11 cellular contexts compared by ENCODE assay signal in genomic region chr2:223093436-223093839, GRCh38. TPM values are rescaled to one million over a fixed set of nuclear protein-coding genes. Genes with fewer than 3 reads are reported as not detected.
A peak's percentile ranks its signal among the peaks of the same experiment; 100 is the strongest.
DNase-seq lines count a peak whose midpoint lies in the region; ATAC-seq, FAIRE-seq and TF ChIP-seq lines count a peak whose summit lies in the region.
"Had no signal": no experiment of that assay in that cellular context is flagged by ENCODE, and none has a peak within 500 bp of the region (broad histone marks: within the 10 kb centered on the region; RNA-seq: fewer than 3 reads in every experiment).

No MANE protein-coding gene starts in this region.

- H3K4me3 Mint-ChIP-seq in naive thymus-derived CD4-positive, alpha-beta T cell = no peak overlapping the region
- no peak overlapping the region for H3K4me3 Mint-ChIP-seq in activated T-helper 2 cell treated with anti-CD3 and anti-CD28 coated beads, Interferon-gamma antibody, Interleukin-2, Interleukin-4, amounts not matched to agents 10 μg/mL and 5 μg/mL and 100 μg/mL, durations not matched to agents 14 hours and 24 hours and 36 hours (ENCODE audit: low read depth)
- H3K4me3 Mint-ChIP-seq: activated T-cell treated with anti-CD3 and anti-CD28 coated beads, Interleukin-2, amount 50 U/mL, for 4 hours had no signal

- H3K9me3 ChIP-seq in keratinocyte (ENCODE audit: control insufficient read depth, low read depth, low read length) = no peaks in the 10 kb centered on the region
- H3K9me3 ChIP-seq in naive thymus-derived CD4-positive, alpha-beta T cell (ENCODE audit: control insufficient read depth in 2 of 3, low read length in 3 of 3) = no peaks in the 10 kb centered on the region
- no peaks in the 10 kb centered on the region for H3K9me3 ChIP-seq in upper lobe of right lung

- no peaks in the 10 kb centered on the region for H3K36me3 ChIP-seq in keratinocyte (ENCODE audit: control insufficient read depth in 2 of 2, extremely low read depth in 1 of 2, insufficient read depth in 2 of 2, low read length in 2 of 2)
- H3K36me3 ChIP-seq in naive thymus-derived CD4-positive, alpha-beta T cell (ENCODE audit: control insufficient read depth in 2 of 3, insufficient read depth in 3 of 3, low read length in 3 of 3) = no peaks in the 10 kb centered on the region
- H3K36me3 ChIP-seq in upper lobe of right lung = no peaks in the 10 kb centered on the region

- H3K4me3 ChIP-seq in astrocyte of the cerebellum (ENCODE audit: low read depth, low read length) (no peak overlapping the region), keratinocyte (ENCODE audit: control insufficient read depth in 2 of 3, extremely low read depth in 1 of 3, insufficient read depth in 2 of 3, low read depth in 1 of 3, low read length in 3 of 3) (no peak overlapping the region), upper lobe of right lung (no peak overlapping the region)
- no peak overlapping the region for H3K4me3 ChIP-seq in naive thymus-derived CD4-positive, alpha-beta T cell (ENCODE audit: low read length)

- in situ Hi-C loops in astrocyte of the cerebellum (cut with HindIII; ENCODE audit: low sequenced_read_pairs) = no loop called here

- intact Hi-C loops in naive thymus-derived CD4-positive, alpha-beta T cell (cut with micrococcal nuclease) = no loop called here
- intact Hi-C loops in upper lobe of right lung (cut with DNase I) = no loop called here
- intact Hi-C loops in activated T-helper 2 cell treated with anti-CD3 and anti-CD28 coated beads, Interferon-gamma antibody, Interleukin-2, Interleukin-4, amounts not matched to agents 10 μg/mL and 5 μg/mL and 100 μg/mL, durations not matched to agents 14 hours and 24 hours and 36 hours (cut with micrococcal nuclease) = no loop called here

- H3K27me3 Mint-ChIP-seq in naive thymus-derived CD4-positive, alpha-beta T cell = peaks cover 0 to 10% (median 0%) of the 10 kb centered on the region in 5 donors
- H3K27me3 Mint-ChIP-seq in activated T-helper 2 cell treated with anti-CD3 and anti-CD28 coated beads, Interferon-gamma antibody, Interleukin-2, Interleukin-4, amounts not matched to agents 10 μg/mL and 5 μg/mL and 100 μg/mL, durations not matched to agents 14 hours and 24 hours and 36 hours (ENCODE audit: low read depth) = no peaks in the 10 kb centered on the region

- TF ChIP-seq CTCF in astrocyte of the cerebellum (IDR thresholded peaks at IDR 0.05; ENCODE audit: low read depth, low read length, missing control alignments) = no peak
- TF ChIP-seq CTCF in keratinocyte (optimal IDR thresholded peaks at IDR 0.05 in 1 of 3, IDR thresholded peaks at IDR 0.05 in 1 of 3, conservative IDR thresholded peaks at IDR 0.05 in 1 of 3; ENCODE audit: extremely low read depth in 1 of 3, insufficient read depth in 2 of 3, low read length in 3 of 3) = no peak
- no peak for TF ChIP-seq CTCF in upper lobe of right lung (IDR thresholded peaks at IDR 0.05)

- H4K20me1 ChIP-seq in keratinocyte (ENCODE audit: control insufficient read depth, extremely low read depth, insufficient read depth, low read length) = no peaks in the 10 kb centered on the region

- ATAC-seq in naive thymus-derived CD4-positive, alpha-beta T cell = no peak
- no peak for ATAC-seq in upper lobe of right lung
- ATAC-seq: activated T-cell treated with anti-CD3 and anti-CD28 coated beads, Interleukin-2, amount 50 U/mL, for 4 hours had no signal

- DNase-seq in NCI-H1092 treated with DMSO at 0.1 percent for 48 hours (lab: John Stamatoyannopoulos, UW) (peak; percentile 12), NCI-H1092 (lab: John Stamatoyannopoulos, UW) (no peak), astrocyte of the cerebellum (ENCODE audit: low read depth) (peak; percentile 93), keratinocyte (ENCODE audit: low read depth, low spot score) (no peak), NCI-H345 treated with DMSO at 0.1 percent for 48 hours (lab: John Stamatoyannopoulos, UW; ENCODE audit: unreplicated experiment) (no peak), upper lobe of right lung (no peak)
- DNase-seq in naive thymus-derived CD4-positive, alpha-beta T cell = no peak
- DNase-seq in activated T-helper 2 cell treated with anti-CD3 and anti-CD28 coated beads, Interferon-gamma antibody, Interleukin-2, Interleukin-4, amounts not matched to agents 10 μg/mL and 5 μg/mL and 100 μg/mL, durations not matched to agents 14 hours and 24 hours and 36 hours (ENCODE audit: low spot score) = no peak
- DNase-seq: 8988T; activated T-cell treated with anti-CD3 and anti-CD28 coated beads, Interleukin-2, amount 50 U/mL, for 4 hours had no signal

- peak; percentile 90 for FAIRE-seq in keratinocyte (lab: Jason Lieb, UNC)

- POLR2A ChIA-PET in naive thymus-derived CD4-positive, alpha-beta T cell (lab: Charles Lee) = no interaction called here

- H3K9me3 Mint-ChIP-seq in naive thymus-derived CD4-positive, alpha-beta T cell = peaks cover 0 to 3% (median 0%) of the 10 kb centered on the region in 11 donors
- H3K9me3 Mint-ChIP-seq in activated T-helper 2 cell treated with anti-CD3 and anti-CD28 coated beads, Interferon-gamma antibody, Interleukin-2, Interleukin-4, amounts not matched to agents 10 μg/mL and 5 μg/mL and 100 μg/mL, durations not matched to agents 14 hours and 24 hours and 36 hours = no peaks in the 10 kb centered on the region
- H3K9me3 Mint-ChIP-seq: activated T-cell treated with anti-CD3 and anti-CD28 coated beads, Interleukin-2, amount 50 U/mL, for 4 hours had no signal

- CTCF ChIA-PET in naive thymus-derived CD4-positive, alpha-beta T cell (lab: Charles Lee) = no interaction called here

- no peaks in the 10 kb centered on the region for H3K27me3 ChIP-seq in keratinocyte (ENCODE audit: control insufficient read depth, extremely low read depth, insufficient read depth, low read length)
- no peaks in the 10 kb centered on the region for H3K27me3 ChIP-seq in naive thymus-derived CD4-positive, alpha-beta T cell (ENCODE audit: control insufficient read depth in 2 of 2, insufficient read depth in 2 of 2, low read length in 2 of 2)
- H3K27me3 ChIP-seq in upper lobe of right lung = no peaks in the 10 kb centered on the region

- H3K9ac ChIP-seq in keratinocyte (ENCODE audit: control insufficient read depth, extremely low read depth, insufficient read depth, low read length) = no peak overlapping the region

- H3K4me1 ChIP-seq in keratinocyte (ENCODE audit: control insufficient read depth, extremely low read depth, insufficient read depth, low read length) = peaks cover 14% of the 10 kb centered on the region
- no peaks in the 10 kb centered on the region for H3K4me1 ChIP-seq in naive thymus-derived CD4-positive, alpha-beta T cell (ENCODE audit: control insufficient read depth in 2 of 2, insufficient read depth in 2 of 2, low read length in 2 of 2)
- no peaks in the 10 kb centered on the region for H3K4me1 ChIP-seq in upper lobe of right lung

- peak overlapping the region; percentile 66 for H2AFZ ChIP-seq in keratinocyte (ENCODE audit: control insufficient read depth, low read length)

- H3K27ac ChIP-seq in keratinocyte (ENCODE audit: control insufficient read depth, insufficient read depth, low read length) = no peak overlapping the region
- no peak overlapping the region for H3K27ac ChIP-seq in naive thymus-derived CD4-positive, alpha-beta T cell (ENCODE audit: low read depth, low read length)
- H3K27ac ChIP-seq in upper lobe of right lung = no peak overlapping the region

- no peak overlapping the region for H3K27ac Mint-ChIP-seq in naive thymus-derived CD4-positive, alpha-beta T cell
- H3K27ac Mint-ChIP-seq in activated T-helper 2 cell treated with anti-CD3 and anti-CD28 coated beads, Interferon-gamma antibody, Interleukin-2, Interleukin-4, amounts not matched to agents 10 μg/mL and 5 μg/mL and 100 μg/mL, durations not matched to agents 14 hours and 24 hours and 36 hours = no peak overlapping the region

- peak overlapping the region; percentile 1 for H3K4me2 ChIP-seq in keratinocyte (ENCODE audit: control insufficient read depth, extremely low read depth, insufficient read depth, low read depth, low read length)

- H3K9me1 ChIP-seq in keratinocyte (ENCODE audit: control insufficient read depth, extremely low read depth, insufficient read depth, low read length) = no peaks in the 10 kb centered on the region

- no peaks in the 10 kb centered on the region for H3K4me1 Mint-ChIP-seq in naive thymus-derived CD4-positive, alpha-beta T cell
- H3K4me1 Mint-ChIP-seq in activated T-helper 2 cell treated with anti-CD3 and anti-CD28 coated beads, Interferon-gamma antibody, Interleukin-2, Interleukin-4, amounts not matched to agents 10 μg/mL and 5 μg/mL and 100 μg/mL, durations not matched to agents 14 hours and 24 hours and 36 hours (ENCODE audit: low read depth) = no peaks in the 10 kb centered on the region

- no peaks in the 10 kb centered on the region for H3K36me3 Mint-ChIP-seq in naive thymus-derived CD4-positive, alpha-beta T cell
- H3K36me3 Mint-ChIP-seq in activated T-helper 2 cell treated with anti-CD3 and anti-CD28 coated beads, Interferon-gamma antibody, Interleukin-2, Interleukin-4, amounts not matched to agents 10 μg/mL and 5 μg/mL and 100 μg/mL, durations not matched to agents 14 hours and 24 hours and 36 hours (ENCODE audit: low read depth) = no peaks in the 10 kb centered on the region

- H3K79me2 ChIP-seq in keratinocyte (ENCODE audit: control insufficient read depth, insufficient read depth, low read length) = no peaks in the 10 kb centered on the region

- dilution Hi-C loops in keratinocyte (cut with MboI; ENCODE audit: extremely low pct_ligation_motif_present, low sequenced_read_pairs) = no loop called here

RNA-seq across cellular contexts. Expression of gene KCNE4, which starts 41.4 kb away (rescaled TPM):
- polyA plus RNA-seq in keratinocyte = 0.01 to 0.13 TPM (median 0.09 TPM) in 3 replicates
- polyA plus RNA-seq in keratinocyte (2011; ENCODE audit: low read depth) = not detected
- polyA plus RNA-seq in keratinocyte (2011; cell fraction: cytosol; rRNA removed) = 0.06 and 0.18 TPM in 2 replicates
- 0.11 TPM in 1 of 2 replicates, not detected in the other for polyA plus RNA-seq in keratinocyte (2011; cell fraction: nucleus; rRNA removed)
- polyA plus RNA-seq in keratinocyte (2012; ENCODE audit: low replicate concordance) = 0.13 and 0.16 TPM in 2 replicates
- not detected in 3 replicates for polyA minus RNA-seq in keratinocyte
- not detected for polyA minus RNA-seq in keratinocyte (2011; cell fraction: cytosol; rRNA and poly(A)+ RNA removed)
- not detected in 2 replicates for polyA minus RNA-seq in keratinocyte (2011; cell fraction: nucleus; rRNA and poly(A)+ RNA removed)
- total RNA-seq in naive thymus-derived CD4-positive, alpha-beta T cell = not detected
- not detected for polyA plus RNA-seq in naive thymus-derived CD4-positive, alpha-beta T cell
- total RNA-seq in upper lobe of right lung = 0.61 TPM
- not detected in 2 replicates for total RNA-seq in activated T-helper 2 cell treated with anti-CD3 and anti-CD28 coated beads, Interferon-gamma antibody, Interleukin-2, Interleukin-4, amounts not matched to agents 10 μg/mL and 5 μg/mL and 100 μg/mL, durations not matched to agents 14 hours and 24 hours and 36 hours
- total RNA-seq: activated T-cell treated with anti-CD3 and anti-CD28 coated beads, Interleukin-2, amount 50 U/mL, for 4 hours; T-helper 2 cell treated with Interferon-gamma antibody and Interleukin-4, amounts not matched to agents 100 ng/mL and 5 ng/mL, for 36 hours had no signal

Comparison
In these comparisons a context has a peak if more than half of its experiments do, and no peak if none do; other contexts are left out.
1. DNase-seq: peak in NCI-H1092 treated with DMSO at 0.1 percent for 48 hours (single experiment) and astrocyte of the cerebellum (single experiment); none in NCI-H1092 (single experiment), keratinocyte (single experiment), NCI-H345 treated with DMSO at 0.1 percent for 48 hours (single experiment), naive thymus-derived CD4-positive, alpha-beta T cell (0 of 9), upper lobe of right lung (single experiment) and activated T-helper 2 cell treated with anti-CD3 and anti-CD28 coated beads, Interferon-gamma antibody, Interleukin-2, Interleukin-4, amounts not matched to agents 10 μg/mL and 5 μg/mL and 100 μg/mL, durations not matched to agents 14 hours and 24 hours and 36 hours (single experiment).